8 cellular contexts compared by ENCODE assay signal in genomic region chr17:43983515-43984411, GRCh38. TPM values are rescaled to one million over a fixed set of nuclear protein-coding genes. Genes with fewer than 3 reads are reported as not detected.
DNase-seq lines count a peak whose midpoint lies in the region; ATAC-seq and TF ChIP-seq lines count a peak whose summit lies in the region.

No MANE protein-coding gene starts in this region.

- peak in 2 of 11 experiments; percentile 14 to 31 for TF ChIP-seq CTCF in spleen (IDR thresholded peaks at IDR 0.05 in 8 of 11, conservative IDR thresholded peaks at IDR 0.05 in 3 of 11)

- POLR2A ChIA-PET in activated CD8-positive, alpha-beta T cell treated with anti-CD3 and anti-CD28 coated beads, Interleukin-2, amount 10 ng/mL, durations not matched to agents 7 days and 5 days (lab: Charles Lee), result no interaction called here

- H3K36me3 ChIP-seq in spleen, result no peaks in the 10 kb centered on the region

- DNase-seq in NCI-H2081 (lab: John Stamatoyannopoulos, UW), result peak; percentile 47 to 59
- no peak for DNase-seq in NCI-H2081 treated with DMSO at 0.1 percent for 48 hours (lab: John Stamatoyannopoulos, UW)
- peak; percentile 26 for DNase-seq in activated CD8-positive, alpha-beta T cell treated with anti-CD3 and anti-CD28 coated beads, Interleukin-2, amount 10 ng/mL, durations not matched to agents 7 days and 5 days
- DNase-seq in spleen, result no peak
- no peak for DNase-seq in inferior parietal cortex (ENCODE audit: extremely low spot score)
- DNase-seq in SW480 (ENCODE audit: low spot score), result no peak

- no peak overlapping the region for H3K27ac Mint-ChIP-seq in activated CD8-positive, alpha-beta T cell treated with anti-CD3 and anti-CD28 coated beads, Interleukin-2, amount 10 ng/mL, durations not matched to agents 7 days and 5 days

- intact Hi-C loops in spleen (cut with DNase I; ENCODE audit: low total_unique reads), result no loop called here

- H3K4me1 Mint-ChIP-seq in activated CD8-positive, alpha-beta T cell treated with anti-CD3 and anti-CD28 coated beads, Interleukin-2, amount 10 ng/mL, durations not matched to agents 7 days and 5 days (ENCODE audit: low read depth), result peaks cover 14% of the 10 kb centered on the region

- H3K4me3 ChIP-seq in iPS-11a (ENCODE audit: low read depth, low read length) (peak overlapping the region; percentile 69), spleen (peak overlapping the region; percentile 13 to 65 (median 35))

- peaks cover 52% of the 10 kb centered on the region for H3K27me3 Mint-ChIP-seq in activated CD8-positive, alpha-beta T cell treated with anti-CD3 and anti-CD28 coated beads, Interleukin-2, amount 10 ng/mL, durations not matched to agents 7 days and 5 days (ENCODE audit: low read depth)

- H3K4me3 Mint-ChIP-seq in activated CD8-positive, alpha-beta T cell treated with anti-CD3 and anti-CD28 coated beads, Interleukin-2, amount 10 ng/mL, durations not matched to agents 7 days and 5 days, result no peak overlapping the region

- H3K36me3 Mint-ChIP-seq in activated CD8-positive, alpha-beta T cell treated with anti-CD3 and anti-CD28 coated beads, Interleukin-2, amount 10 ng/mL, durations not matched to agents 7 days and 5 days (ENCODE audit: low read depth), result no peaks in the 10 kb centered on the region

- TF ChIP-seq POLR2A in spleen (IDR thresholded peaks at IDR 0.05), result no peak

- WGBS in spleen, 5 donors, result 2 to 5% (median 4%) methylated on average over 23 to 78 of the region's 78 CpGs

- H3K4me1 ChIP-seq in spleen, result peaks cover 0 to 16% (median 11%) of the 10 kb centered on the region in 6 donors

- ATAC-seq in activated CD8-positive, alpha-beta T cell treated with anti-CD3 and anti-CD28 coated beads, Interleukin-2, amount 10 ng/mL, durations not matched to agents 7 days and 5 days, result peak; percentile 75
- no peak for ATAC-seq in HG03196 (IDR thresholded peaks at IDR 0.05; ENCODE audit: unreplicated experiment)

- H3K27ac ChIP-seq in spleen, result no peak overlapping the region

- H3K9me3 ChIP-seq in spleen, result no peaks in the 10 kb centered on the region

- H3K27me3 ChIP-seq in spleen (replicated peaks in 1 of 7), result peaks cover 0 to 85% (median 44%) of the 10 kb centered on the region in 7 donors

- CTCF ChIA-PET in activated CD8-positive, alpha-beta T cell treated with anti-CD3 and anti-CD28 coated beads, Interleukin-2, amount 10 ng/mL, durations not matched to agents 7 days and 5 days (lab: Charles Lee), result interaction anchor here (1.0 to 1.7 kb wide), 4 partner anchors 9 to 57 kb away, joined by 3 to 9 read pairs (median 3); no protein-coding TSS in a partner anchor

- no peaks in the 10 kb centered on the region for H3K9me3 Mint-ChIP-seq in activated CD8-positive, alpha-beta T cell treated with anti-CD3 and anti-CD28 coated beads, Interleukin-2, amount 10 ng/mL, durations not matched to agents 7 days and 5 days (ENCODE audit: insufficient read depth)

RNA-seq across cellular contexts. Expression of gene NAGS, which starts 20.7 kb away (rescaled TPM):
- under 1 TPM; 0.68 to 0.78 TPM for total RNA-seq in activated CD8-positive, alpha-beta T cell treated with anti-CD3 and anti-CD28 coated beads, Interleukin-2, amount 10 ng/mL, durations not matched to agents 7 days and 5 days
- 1 to 10 TPM in 4 of 7 donors, under 1 TPM in 3; 0.65 to 1.8 (median 1.0) TPM for total RNA-seq in spleen
- under 1 TPM; 0.39 to 0.90 (median 0.82) TPM for polyA plus RNA-seq in spleen

RNA-seq across cellular contexts. Expression of gene PYY, which starts 30.0 kb away (rescaled TPM):
- not detected for total RNA-seq in activated CD8-positive, alpha-beta T cell treated with anti-CD3 and anti-CD28 coated beads, Interleukin-2, amount 10 ng/mL, durations not matched to agents 7 days and 5 days
- total RNA-seq in spleen, result not detected
- polyA plus RNA-seq in spleen, result not detected

RNA-seq across cellular contexts. Expression of gene TMEM101, which starts 31.0 kb away (rescaled TPM):
- 10 to 100 TPM; 24.3 to 26.0 TPM for total RNA-seq in activated CD8-positive, alpha-beta T cell treated with anti-CD3 and anti-CD28 coated beads, Interleukin-2, amount 10 ng/mL, durations not matched to agents 7 days and 5 days
- 10 to 100 TPM; 15.9 to 30.6 (median 20.3) TPM for total RNA-seq in spleen
- 10 to 100 TPM; 16.5 to 23.1 (median 22.3) TPM for polyA plus RNA-seq in spleen

RNA-seq across cellular contexts. Expression of gene PPY, which starts 41.5 kb away (rescaled TPM):
- not detected for total RNA-seq in activated CD8-positive, alpha-beta T cell treated with anti-CD3 and anti-CD28 coated beads, Interleukin-2, amount 10 ng/mL, durations not matched to agents 7 days and 5 days
- total RNA-seq in spleen, result not detected
- polyA plus RNA-seq in spleen, result not detected

Comparison
In these comparisons a context has a peak if more than half of its experiments do, and no peak if none do; other contexts are left out.
1. DNase-seq: peak in NCI-H2081 (2 of 2) and activated CD8-positive, alpha-beta T cell treated with anti-CD3 and anti-CD28 coated beads, Interleukin-2, amount 10 ng/mL, durations not matched to agents 7 days and 5 days (single experiment); none in NCI-H2081 treated with DMSO at 0.1 percent for 48 hours (single experiment), spleen (single experiment), inferior parietal cortex (single experiment) and SW480 (single experiment).